18 cellular contexts compared by ENCODE assay signal in the genomic region with DNA sequence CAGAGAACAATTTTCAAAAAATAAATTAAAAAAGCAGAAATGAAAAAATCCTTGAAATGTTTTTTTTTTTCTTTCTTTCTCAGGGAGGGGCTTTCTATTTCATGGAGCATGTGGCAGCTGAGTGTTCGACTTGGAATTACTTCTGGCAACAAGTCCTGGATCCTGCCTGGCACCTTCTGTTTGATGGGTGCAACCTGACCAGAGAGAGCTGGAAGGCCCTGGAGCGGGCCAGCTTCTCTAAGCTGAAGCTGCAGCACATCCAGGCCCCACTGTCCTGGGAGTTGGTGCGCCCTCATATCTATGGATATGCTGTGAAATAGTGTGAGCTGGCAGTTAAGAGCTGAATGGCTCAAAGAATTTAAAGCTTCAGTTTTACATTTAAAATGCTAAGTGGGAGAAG. TPM values are rescaled to one million over a fixed set of nuclear protein-coding genes. Genes with fewer than 3 reads are reported as not detected.
"Had no signal": no experiment of that assay in that cellular context is flagged by ENCODE, and none has a peak within 500 bp of the region (broad histone marks: within the 10 kb centered on the region; RNA-seq: fewer than 3 reads in every experiment).

No MANE protein-coding gene starts in this region.

- H3K9me3 Mint-ChIP-seq: activated naive CD4-positive, alpha-beta T cell treated with anti-CD3 and anti-CD28 coated beads, Interleukin-2, amount 50 U/mL, for 24 hours; T-helper 1 cell treated with Interleukin-12 subunit alpha and Interleukin-12 subunit beta and Interleukin-4 antibody, amounts not matched to agents 30 μg/mL and 1 μg/mL, for 36 hours had no signal

- H3K4me3 ChIP-seq: SK-N-MC had no signal

- H3K9me3 ChIP-seq: heart right ventricle, pancreas had no signal

- H3K36me3 Mint-ChIP-seq: activated naive CD4-positive, alpha-beta T cell treated with anti-CD3 and anti-CD28 coated beads, Interleukin-2, amount 50 U/mL, for 24 hours had no signal

- H3K27me3 Mint-ChIP-seq: activated naive CD4-positive, alpha-beta T cell treated with anti-CD3 and anti-CD28 coated beads, Interleukin-2, amount 50 U/mL, for 24 hours had no signal

- H3K4me3 Mint-ChIP-seq: activated naive CD4-positive, alpha-beta T cell treated with anti-CD3 and anti-CD28 coated beads, Interleukin-2, amount 50 U/mL, for 24 hours; neural crest cell; T-helper 1 cell treated with Interleukin-12 subunit alpha and Interleukin-12 subunit beta and Interleukin-4 antibody, amounts not matched to agents 30 μg/mL and 1 μg/mL, for 36 hours had no signal

- DNase-seq: activated CD4-positive, alpha-beta T cell treated with anti-CD3 and anti-CD28 coated beads, Interleukin-2, amount 50 U/mL, for 1 hour; activated CD4-positive, CD25-positive, alpha-beta regulatory T cell; activated effector memory CD4-positive, alpha-beta T cell treated with Interleukin-2 at 50 U/mL for 16 hours; activated T-cell treated with anti-CD3 and anti-CD28 coated beads for 4 hours; heart right ventricle; left ventricle myocardium superior; pancreas; small intestine had no signal

- FAIRE-seq: endothelial cell of umbilical vein, frontal cortex, pancreas, small intestine had no signal

- H3K27ac ChIP-seq: pancreas, SK-N-MC had no signal

- H3K27ac Mint-ChIP-seq: activated naive CD4-positive, alpha-beta T cell treated with anti-CD3 and anti-CD28 coated beads, Interleukin-2, amount 50 U/mL, for 24 hours; T-helper 1 cell treated with Interleukin-12 subunit alpha and Interleukin-12 subunit beta and Interleukin-4 antibody, amounts not matched to agents 30 μg/mL and 1 μg/mL, for 36 hours had no signal

- ATAC-seq: heart right ventricle, left ventricle myocardium superior, pancreas had no signal

RNA-seq across cellular contexts. Expression of a gene that starts 22.5 kb away (rescaled TPM):
- total RNA-seq: activated CD8-positive, alpha-beta memory T cell treated with anti-CD3 and anti-CD28 coated beads for 36 hours; endothelial cell of umbilical vein; frontal cortex; heart right ventricle; left ventricle myocardium superior; myocyte; neural crest cell; pancreas; subcutaneous adipose tissue; ureter had no signal
- polyA plus RNA-seq: endothelial cell of umbilical vein, heart right ventricle, pancreas, small intestine had no signal
